Comparison of ENCODE assay signal across 1 cellular context in genomic region chr4:2075987-2076907, GRCh38.
TF ChIP-seq lines count a peak whose summit lies in the region.

No MANE protein-coding gene starts in this region.

TF ChIP-seq in HepG2, 621 proteins besides CTCF, POLR2A, EP300 and RAD21 (continued from another document and continues in another):
- TF ChIP-seq ZNF574 (CRISPR knock-in tag; IDR thresholded peaks at IDR 0.05): no peak
- peak; percentile 56; the same call in 1 of the 2 replicates for TF ChIP-seq HNF4G (IDR thresholded peaks at IDR 0.05; ENCODE audit: borderline replicate concordance, low read depth, low read length)
- TF ChIP-seq HNF4G (CRISPR knock-in tag; IDR thresholded peaks at IDR 0.05; ENCODE audit: borderline replicate concordance, low read depth): no peak
- TF ChIP-seq ZNF547 (CRISPR knock-in tag; IDR thresholded peaks at IDR 0.05): no peak; the same call in 1 of the 2 replicates
- TF ChIP-seq REL (CRISPR knock-in tag; conservative IDR thresholded peaks at IDR 0.05): no peak
- no peak for TF ChIP-seq ZNF230 (CRISPR knock-in tag; IDR thresholded peaks at IDR 0.05)
- TF ChIP-seq GATAD2A (CRISPR knock-in tag; IDR thresholded peaks at IDR 0.05): peak; percentile 41
- TF ChIP-seq, protein P1, sequence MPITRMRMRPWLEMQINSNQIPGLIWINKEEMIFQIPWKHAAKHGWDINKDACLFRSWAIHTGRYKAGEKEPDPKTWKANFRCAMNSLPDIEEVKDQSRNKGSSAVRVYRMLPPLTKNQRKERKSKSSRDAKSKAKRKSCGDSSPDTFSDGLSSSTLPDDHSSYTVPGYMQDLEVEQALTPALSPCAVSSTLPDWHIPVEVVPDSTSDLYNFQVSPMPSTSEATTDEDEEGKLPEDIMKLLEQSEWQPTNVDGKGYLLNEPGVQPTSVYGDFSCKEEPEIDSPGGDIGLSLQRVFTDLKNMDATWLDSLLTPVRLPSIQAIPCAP (CRISPR knock-in tag; IDR thresholded peaks at IDR 0.05; ENCODE audit: low read depth): no peak
- no peak for TF ChIP-seq SOX13 (IDR thresholded peaks at IDR 0.05)
- TF ChIP-seq SOX13 (CRISPR knock-in tag; conservative IDR thresholded peaks at IDR 0.05 in 1 of 2, IDR thresholded peaks at IDR 0.05 in 1 of 2): peak in 1 of 2 experiments; percentile 57; a peak in 2 of 4 replicates
- TF ChIP-seq KDM5A (IDR thresholded peaks at IDR 0.05; ENCODE audit: borderline replicate concordance, low read length): no peak
- no peak for TF ChIP-seq HMGA1 (CRISPR knock-in tag; conservative IDR thresholded peaks at IDR 0.05)
- no peak for TF ChIP-seq POGK (CRISPR knock-in tag; conservative IDR thresholded peaks at IDR 0.05)
- no peak for TF ChIP-seq ZNF740 (CRISPR knock-in tag; IDR thresholded peaks at IDR 0.05)
- no peak for TF ChIP-seq PCBP2 (optimal IDR thresholded peaks at IDR 0.05; ENCODE audit: low read depth, low read length, poor library complexity, severe bottlenecking)
- TF ChIP-seq FOXJ3 (CRISPR knock-in tag; IDR thresholded peaks at IDR 0.05; ENCODE audit: borderline replicate concordance): no peak
- TF ChIP-seq, protein P2, sequence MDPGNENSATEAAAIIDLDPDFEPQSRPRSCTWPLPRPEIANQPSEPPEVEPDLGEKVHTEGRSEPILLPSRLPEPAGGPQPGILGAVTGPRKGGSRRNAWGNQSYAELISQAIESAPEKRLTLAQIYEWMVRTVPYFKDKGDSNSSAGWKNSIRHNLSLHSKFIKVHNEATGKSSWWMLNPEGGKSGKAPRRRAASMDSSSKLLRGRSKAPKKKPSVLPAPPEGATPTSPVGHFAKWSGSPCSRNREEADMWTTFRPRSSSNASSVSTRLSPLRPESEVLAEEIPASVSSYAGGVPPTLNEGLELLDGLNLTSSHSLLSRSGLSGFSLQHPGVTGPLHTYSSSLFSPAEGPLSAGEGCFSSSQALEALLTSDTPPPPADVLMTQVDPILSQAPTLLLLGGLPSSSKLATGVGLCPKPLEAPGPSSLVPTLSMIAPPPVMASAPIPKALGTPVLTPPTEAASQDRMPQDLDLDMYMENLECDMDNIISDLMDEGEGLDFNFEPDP (CRISPR knock-in tag; conservative IDR thresholded peaks at IDR 0.05): no peak
- TF ChIP-seq YEATS2 (CRISPR knock-in tag; IDR thresholded peaks at IDR 0.05; ENCODE audit: borderline replicate concordance): no peak
- TF ChIP-seq ZC3H13 (CRISPR knock-in tag; IDR thresholded peaks at IDR 0.05): no peak
- TF ChIP-seq ZNF124 (CRISPR knock-in tag; IDR thresholded peaks at IDR 0.05): no peak
- TF ChIP-seq, protein P3, sequence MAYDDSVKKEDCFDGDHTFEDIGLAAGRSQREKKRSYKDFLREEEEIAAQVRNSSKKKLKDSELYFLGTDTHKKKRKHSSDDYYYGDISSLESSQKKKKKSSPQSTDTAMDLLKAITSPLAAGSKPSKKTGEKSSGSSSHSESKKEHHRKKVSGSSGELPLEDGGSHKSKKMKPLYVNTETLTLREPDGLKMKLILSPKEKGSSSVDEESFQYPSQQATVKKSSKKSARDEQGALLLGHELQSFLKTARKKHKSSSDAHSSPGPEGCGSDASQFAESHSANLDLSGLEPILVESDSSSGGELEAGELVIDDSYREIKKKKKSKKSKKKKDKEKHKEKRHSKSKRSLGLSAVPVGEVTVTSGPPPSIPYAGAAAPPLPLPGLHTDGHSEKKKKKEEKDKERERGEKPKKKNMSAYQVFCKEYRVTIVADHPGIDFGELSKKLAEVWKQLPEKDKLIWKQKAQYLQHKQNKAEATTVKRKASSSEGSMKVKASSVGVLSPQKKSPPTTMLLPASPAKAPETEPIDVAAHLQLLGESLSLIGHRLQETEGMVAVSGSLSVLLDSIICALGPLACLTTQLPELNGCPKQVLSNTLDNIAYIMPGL (CRISPR knock-in tag; IDR thresholded peaks at IDR 0.05; ENCODE audit: borderline replicate concordance in 1 of 2, low read depth in 1 of 2): peak in 1 of 2 experiments; percentile 15; a peak in 1 of 4 replicates
- TF ChIP-seq ZNF296 (CRISPR knock-in tag; conservative IDR thresholded peaks at IDR 0.05): no peak
- TF ChIP-seq RBFOX2 (IDR thresholded peaks at IDR 0.05; ENCODE audit: low read depth, low read length): peak; percentile 48; the same call in 1 of the 2 replicates
- no peak for TF ChIP-seq EZH2 (conservative IDR thresholded peaks at IDR 0.05; ENCODE audit: low read depth, low read length)
- no peak for TF ChIP-seq ATF3 (CRISPR knock-in tag; IDR thresholded peaks at IDR 0.05)
- no peak for TF ChIP-seq TEAD3 (CRISPR knock-in tag; optimal IDR thresholded peaks at IDR 0.05; ENCODE audit: borderline replicate concordance)
- no peak for TF ChIP-seq KLF6 (CRISPR knock-in tag; IDR thresholded peaks at IDR 0.05)
- TF ChIP-seq, protein P4, sequence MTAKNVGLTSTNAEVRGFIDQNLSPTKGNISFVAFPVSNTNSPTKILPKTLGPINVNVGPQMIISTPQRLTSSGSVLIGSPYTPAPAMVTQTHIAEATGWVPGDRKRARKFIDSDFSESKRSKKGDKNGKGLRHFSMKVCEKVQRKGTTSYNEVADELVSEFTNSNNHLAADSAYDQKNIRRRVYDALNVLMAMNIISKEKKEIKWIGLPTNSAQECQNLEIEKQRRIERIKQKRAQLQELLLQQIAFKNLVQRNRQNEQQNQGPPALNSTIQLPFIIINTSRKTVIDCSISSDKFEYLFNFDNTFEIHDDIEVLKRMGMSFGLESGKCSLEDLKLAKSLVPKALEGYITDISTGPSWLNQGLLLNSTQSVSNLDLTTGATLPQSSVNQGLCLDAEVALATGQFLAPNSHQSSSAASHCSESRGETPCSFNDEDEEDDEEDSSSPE (CRISPR knock-in tag; IDR thresholded peaks at IDR 0.05): peak; percentile 26
- TF ChIP-seq MAF1 (CRISPR knock-in tag; IDR thresholded peaks at IDR 0.05; ENCODE audit: borderline replicate concordance): no peak
- TF ChIP-seq PITX1 (CRISPR knock-in tag; IDR thresholded peaks at IDR 0.05): peak; percentile 69
- TF ChIP-seq JUN (CRISPR knock-in tag; IDR thresholded peaks at IDR 0.05): no peak
- TF ChIP-seq ZFYVE20 (CRISPR knock-in tag; IDR thresholded peaks at IDR 0.05; ENCODE audit: borderline replicate concordance, low read depth): no peak
- no peak for TF ChIP-seq MAX (IDR thresholded peaks at IDR 0.05)
- no peak for TF ChIP-seq FOXM1 (CRISPR knock-in tag; IDR thresholded peaks at IDR 0.05)
- TF ChIP-seq SMAD1 (CRISPR knock-in tag; IDR thresholded peaks at IDR 0.05; ENCODE audit: borderline replicate concordance, low read depth): no peak
- no peak for TF ChIP-seq ZNF3 (CRISPR knock-in tag; IDR thresholded peaks at IDR 0.05)
- TF ChIP-seq NR3C1 (CRISPR knock-in tag; IDR thresholded peaks at IDR 0.05): no peak
- TF ChIP-seq ZNF274 (CRISPR knock-in tag; IDR thresholded peaks at IDR 0.05): peak; percentile 75; the same call in 1 of the 2 replicates
- TF ChIP-seq, protein P5, sequence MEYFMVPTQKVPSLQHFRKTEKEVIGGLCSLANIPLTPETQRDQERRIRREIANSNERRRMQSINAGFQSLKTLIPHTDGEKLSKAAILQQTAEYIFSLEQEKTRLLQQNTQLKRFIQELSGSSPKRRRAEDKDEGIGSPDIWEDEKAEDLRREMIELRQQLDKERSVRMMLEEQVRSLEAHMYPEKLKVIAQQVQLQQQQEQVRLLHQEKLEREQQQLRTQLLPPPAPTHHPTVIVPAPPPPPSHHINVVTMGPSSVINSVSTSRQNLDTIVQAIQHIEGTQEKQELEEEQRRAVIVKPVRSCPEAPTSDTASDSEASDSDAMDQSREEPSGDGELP (IDR thresholded peaks at IDR 0.05; ENCODE audit: borderline replicate concordance, low read depth): peak; percentile 66; the same call in 1 of the 2 replicates
- 0 out of 2 replicates have a peak, but pooled peaks have one; percentile 33 for TF ChIP-seq ZNF616 (CRISPR knock-in tag; IDR thresholded peaks at IDR 0.05; ENCODE audit: low read depth)
- no peak for TF ChIP-seq KDM1A (CRISPR knock-in tag; IDR thresholded peaks at IDR 0.05)
- no peak for TF ChIP-seq MAFG (CRISPR knock-in tag; IDR thresholded peaks at IDR 0.05)
- peak; percentile 71; the same call in 1 of the 2 replicates for TF ChIP-seq ZBTB38 (CRISPR knock-in tag; IDR thresholded peaks at IDR 0.05)
- no peak for TF ChIP-seq EHMT2 (IDR thresholded peaks at IDR 0.05; ENCODE audit: borderline replicate concordance, low read depth, low read length)
- no peak for TF ChIP-seq BCLAF1 (IDR thresholded peaks at IDR 0.05)
- TF ChIP-seq, protein P6, sequence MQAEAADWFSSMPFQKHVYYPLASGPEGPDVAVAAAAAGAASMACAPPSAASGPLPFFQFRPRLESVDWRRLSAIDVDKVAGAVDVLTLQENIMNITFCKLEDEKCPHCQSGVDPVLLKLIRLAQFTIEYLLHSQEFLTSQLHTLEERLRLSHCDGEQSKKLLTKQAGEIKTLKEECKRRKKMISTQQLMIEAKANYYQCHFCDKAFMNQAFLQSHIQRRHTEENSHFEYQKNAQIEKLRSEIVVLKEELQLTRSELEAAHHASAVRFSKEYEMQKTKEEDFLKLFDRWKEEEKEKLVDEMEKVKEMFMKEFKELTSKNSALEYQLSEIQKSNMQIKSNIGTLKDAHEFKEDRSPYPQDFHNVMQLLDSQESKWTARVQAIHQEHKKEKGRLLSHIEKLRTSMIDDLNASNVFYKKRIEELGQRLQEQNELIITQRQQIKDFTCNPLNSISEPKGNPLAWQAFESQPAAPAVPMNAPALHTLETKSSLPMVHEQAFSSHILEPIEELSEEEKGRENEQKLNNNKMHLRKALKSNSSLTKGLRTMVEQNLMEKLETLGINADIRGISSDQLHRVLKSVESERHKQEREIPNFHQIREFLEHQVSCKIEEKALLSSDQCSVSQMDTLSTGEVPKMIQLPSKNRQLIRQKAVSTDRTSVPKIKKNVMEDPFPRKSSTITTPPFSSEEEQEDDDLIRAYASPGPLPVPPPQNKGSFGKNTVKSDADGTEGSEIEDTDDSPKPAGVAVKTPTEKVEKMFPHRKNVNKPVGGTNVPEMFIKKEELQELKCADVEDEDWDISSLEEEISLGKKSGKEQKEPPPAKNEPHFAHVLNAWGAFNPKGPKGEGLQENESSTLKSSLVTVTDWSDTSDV (CRISPR knock-in tag; IDR thresholded peaks at IDR 0.05): no peak
